14 cellular contexts compared by ENCODE assay signal in the genomic region with DNA sequence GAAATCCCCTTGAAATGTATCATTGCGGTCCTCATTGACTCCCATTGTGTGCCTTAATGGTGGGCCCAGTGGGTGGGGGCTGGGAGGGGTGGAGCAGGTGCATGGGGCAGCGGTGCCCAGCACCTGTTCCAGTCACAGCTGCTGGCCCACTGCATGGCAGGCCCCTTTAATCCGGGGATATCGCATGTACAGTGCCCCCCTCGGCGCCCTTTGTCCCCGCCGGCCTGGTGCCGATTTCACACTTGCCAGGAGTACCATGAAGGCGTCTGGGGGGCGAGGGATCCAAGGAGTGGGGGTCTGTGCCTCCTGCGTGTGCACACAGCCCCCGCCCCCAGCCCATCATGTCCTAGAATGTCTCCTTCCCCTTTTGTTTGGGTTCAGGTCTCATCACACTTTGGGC. TPM values are rescaled to one million over a fixed set of nuclear protein-coding genes. Genes with fewer than 3 reads are reported as not detected.
DNase-seq lines count a peak whose midpoint lies in the region; ATAC-seq, FAIRE-seq and TF ChIP-seq lines count a peak whose summit lies in the region.
"Had no signal": no experiment of that assay in that cellular context is flagged by ENCODE, and none has a peak within 500 bp of the region (broad histone marks: within the 10 kb centered on the region; RNA-seq: fewer than 3 reads in every experiment).

No MANE protein-coding gene starts in this region.

- H3K9me3 Mint-ChIP-seq in nephron progenitor cell, result no peaks in the 10 kb centered on the region

- in situ Hi-C loops in KBM-7 (cut with MboI; ENCODE audit: low pct_unique_long_range_greater_than_20kb, low sequenced_read_pairs), result no loop called here

- no peak overlapping the region for H2AFZ ChIP-seq in endothelial cell of umbilical vein (ENCODE audit: low read depth, low read length)

- peak overlapping the region; percentile 3 to 74; a peak in 4 of 6 replicates for H3K27ac ChIP-seq in A549
- no peak overlapping the region for H3K27ac ChIP-seq in HUES6 (ENCODE audit: low read depth, low read length)
- H3K27ac ChIP-seq in endothelial cell of umbilical vein (ENCODE audit: insufficient read depth, low read depth, low read length), result peak overlapping the region; percentile 4
- H3K27ac ChIP-seq in dorsolateral prefrontal cortex, result no peak overlapping the region
- H3K27ac ChIP-seq: body of pancreas had no signal

- H3K9me3 ChIP-seq in A549 (no peaks in the 10 kb centered on the region), HUES6 (ENCODE audit: control insufficient read depth, insufficient read depth, low read depth, low read length) (no peaks in the 10 kb centered on the region), endothelial cell of umbilical vein (replicated peaks; ENCODE audit: control insufficient read depth, insufficient read depth, low read length) (no peaks in the 10 kb centered on the region)
- H3K9me3 ChIP-seq: body of pancreas had no signal

- peaks cover 56% of the 10 kb centered on the region for H3K79me2 ChIP-seq in endothelial cell of umbilical vein (ENCODE audit: control insufficient read depth, insufficient read depth, low read length)

- H3K27me3 Mint-ChIP-seq in nephron progenitor cell (ENCODE audit: low read depth, poor library complexity), result peaks cover 5% of the 10 kb centered on the region

- WGBS in A549 (ENCODE audit: missing lambda C conversion rate), result 90% methylated on average over 12 of the region's 13 CpGs

- H3K9ac ChIP-seq in HUES6 (ENCODE audit: low read length) (peak overlapping the region; percentile 37), endothelial cell of umbilical vein (replicated peaks; ENCODE audit: extremely low read depth, insufficient read depth, low read length) (peak overlapping the region; percentile 31)

- H3K9me1 ChIP-seq in endothelial cell of umbilical vein (replicated peaks; ENCODE audit: control insufficient read depth, extremely low read depth, insufficient read depth, low read length), result no peaks in the 10 kb centered on the region

- H3K27ac Mint-ChIP-seq in nephron progenitor cell, result no peak overlapping the region

- peaks cover 7% of the 10 kb centered on the region for H3K36me3 Mint-ChIP-seq in nephron progenitor cell (ENCODE audit: low read depth)

- POLR2A ChIA-PET in A549 (lab: Yijun Ruan, JAX) (no interaction called here), endothelial cell of umbilical vein (lab: Charles Lee) (interaction anchor here (0.5 to 5.6 kb wide), 2 partner anchors 84 to 121 kb away, joined by 3 to 34 read pairs; no protein-coding TSS in a partner anchor)

- FAIRE-seq in A549 (lab: Jason Lieb, UNC) (no peak), endothelial cell of umbilical vein (lab: Jason Lieb, UNC) (no peak)

- peaks cover 95% of the 10 kb centered on the region for H3K4me1 Mint-ChIP-seq in nephron progenitor cell

- H3K27me3 ChIP-seq in HUES6 (ENCODE audit: control insufficient read depth, insufficient read depth, low read length), result peaks cover 18% of the 10 kb centered on the region
- no peaks in the 10 kb centered on the region for H3K27me3 ChIP-seq in endothelial cell of umbilical vein (ENCODE audit: control insufficient read depth in 2 of 2, insufficient read depth in 2 of 2, low read length in 2 of 2)
- no peaks in the 10 kb centered on the region for H3K27me3 ChIP-seq in dorsolateral prefrontal cortex
- H3K27me3 ChIP-seq: body of pancreas had no signal

- CTCF ChIA-PET in A549 (lab: Yijun Ruan, JAX) (interaction anchor here (1.0 to 28.4 kb wide), 3 partner anchors 14 to 103 kb away, joined by 3 to 1049 read pairs (median 4); no protein-coding TSS in a partner anchor), endothelial cell of umbilical vein (lab: Charles Lee) (interaction anchor here (1.1 to 23.6 kb wide), 2 partner anchors 82 to 100 kb away, joined by 4 to 1187 read pairs; no protein-coding TSS in a partner anchor)

- dilution Hi-C loops in endothelial cell of umbilical vein (cut with MboI; ENCODE audit: extremely low pct_ligation_motif_present, low sequenced_read_pairs), result no loop called here

- no peak for TF ChIP-seq RAD21 in A549 (conservative IDR thresholded peaks at IDR 0.05 in 1 of 2, IDR thresholded peaks at IDR 0.05 in 1 of 2)

- intact Hi-C loops in endothelial cell of umbilical vein (cut with micrococcal nuclease) (loop anchor here (10.0 kb wide), 1 partner anchor 479 kb away; no protein-coding TSS in a partner anchor), dorsolateral prefrontal cortex (cut with DNase I) (loop anchor here in 1 of 2 donors (10.0 kb wide), 1 partner anchor 179 kb away; no protein-coding TSS in a partner anchor)

- H3K4me1 ChIP-seq in A549, result peaks cover 76% of the 10 kb centered on the region
- H3K4me1 ChIP-seq in HUES6 (ENCODE audit: control insufficient read depth, insufficient read depth, low read length), result peaks cover 85% of the 10 kb centered on the region
- H3K4me1 ChIP-seq in endothelial cell of umbilical vein (ENCODE audit: control insufficient read depth, extremely low read depth, insufficient read depth, low read length), result peaks cover 75% of the 10 kb centered on the region

- TF ChIP-seq CTCF in A549 (IDR thresholded peaks at IDR 0.05) (no peak), endothelial cell of umbilical vein (IDR thresholded peaks at IDR 0.05; ENCODE audit: extremely low read depth in 1 of 2, insufficient read depth in 1 of 2, low read depth in 1 of 2, low read length in 2 of 2) (no peak), nephron progenitor cell (IDR thresholded peaks at IDR 0.05) (no peak), dorsolateral prefrontal cortex (IDR thresholded peaks at IDR 0.05 in 54 of 56, conservative IDR thresholded peaks at IDR 0.05 in 2 of 56; ENCODE audit: low read depth in 1 of 56, partially characterized antibody in 56 of 56) (no peak)

- H3K36me3 ChIP-seq in HUES6 (ENCODE audit: control insufficient read depth, insufficient read depth, low read length), result peaks cover 35% of the 10 kb centered on the region
- peaks cover 8 to 12% of the 10 kb centered on the region in 2 experiments for H3K36me3 ChIP-seq in endothelial cell of umbilical vein (ENCODE audit: control insufficient read depth in 2 of 2, extremely low read depth in 1 of 2, insufficient read depth in 2 of 2, low read length in 2 of 2)

- TF ChIP-seq POLR2A in A549 (IDR thresholded peaks at IDR 0.05; ENCODE audit: low read length) (no peak), endothelial cell of umbilical vein (IDR thresholded peaks at IDR 0.05; ENCODE audit: low read depth, low read length) (no peak)

- no peak for TF ChIP-seq EP300 in A549 (IDR thresholded peaks at IDR 0.05)

- DNase-seq in A549 (ENCODE audit: low read depth in 1 of 2, low spot score in 1 of 2) (no peak), endothelial cell of umbilical vein (ENCODE audit: low read depth, low spot score) (no peak), nephron progenitor cell (no peak), dorsolateral prefrontal cortex (no peak), KBM-7 (no peak), EL (no peak)
- no peak for DNase-seq in stimulated activated CD4-positive, alpha-beta T cell treated with anti-CD3 and anti-CD28 coated beads, Interleukin-1b, Interleukin-23, amount 100 ng/mL, for 48 hours
- DNase-seq: AML-193, body of pancreas, NCI-H1417 treated with DMSO at 0.1 percent for 48 hours, NCI-H774 had no signal

- peak overlapping the region; percentile 69 for H3K4me3 ChIP-seq in A549
- peak overlapping the region; percentile 91; the same call in 1 of the 2 replicates for H3K4me3 ChIP-seq in HUES6 (ENCODE audit: low read depth, low read length)
- H3K4me3 ChIP-seq in endothelial cell of umbilical vein (replicated peaks in 1 of 3; ENCODE audit: insufficient read depth in 1 of 3, low read depth in 1 of 3, low read length in 3 of 3), result peak overlapping the region; percentile 13 to 89 (median 49)
- peak overlapping the region in 6 of 59 donors; percentile 2 to 71 (median 20) for H3K4me3 ChIP-seq in dorsolateral prefrontal cortex
- H3K4me3 ChIP-seq: body of pancreas, HAP-1 had no signal

- peak overlapping the region; percentile 95 for H3K4me2 ChIP-seq in A549
- peak overlapping the region; percentile 77 for H3K4me2 ChIP-seq in endothelial cell of umbilical vein (ENCODE audit: insufficient read depth, low read length)

- no TSS peak for BruUV-seq in endothelial cell of umbilical vein (replicated peaks; lab: Mats Ljungman, UMichigan)

- H4K20me1 ChIP-seq in endothelial cell of umbilical vein (replicated peaks; ENCODE audit: control insufficient read depth, extremely low read depth, insufficient read depth, low read length), result no peaks in the 10 kb centered on the region

- H3K4me3 Mint-ChIP-seq in nephron progenitor cell, result peak overlapping the region; percentile 97

- no peak for ATAC-seq in A549
- ATAC-seq: activated CD4-positive, CD25-positive, alpha-beta regulatory T cell treated with anti-CD3 and anti-CD28 coated beads, Interleukin-2, amount 50 U/mL, for 24 hours; body of pancreas had no signal

RNA-seq across cellular contexts. Expression of gene SNAI1, which starts 2.8 kb away (rescaled TPM):
- polyA plus RNA-seq in A549 (2011; rRNA removed) (7.0 and 7.2 TPM in 2 replicates), A549 (2017; fragmentation: RNase III; extraction: RNeasy Plus Mini Kit Qiagen cat#74134 plus additional on column Dnase treatment) (8.0 to 11.1 TPM (median 10.7 TPM) in 3 replicates), endothelial cell of umbilical vein (10.8 and 11.5 TPM in 2 replicates)
- polyA plus RNA-seq in A549 (2012; cell fraction: cytosol; rRNA removed), result 14.0 and 21.4 TPM in 2 replicates
- 22.7 and 28.4 TPM in 2 replicates for polyA plus RNA-seq in A549 (2012; cell fraction: nucleus; rRNA removed)
- polyA minus RNA-seq in A549 (2011; rRNA and poly(A)+ RNA removed), result 3.8 and 6.0 TPM in 2 replicates
- total RNA-seq in endothelial cell of umbilical vein (13.4 and 14.5 TPM in 2 replicates), dorsolateral prefrontal cortex (1 to 10 TPM in 105 of 120 experiments, under 1 TPM in 14, not detected in 1; 0.39 to 6.9 (median 1.8) TPM)
- polyA plus RNA-seq in endothelial cell of umbilical vein (2011; cell fraction: cytosol; rRNA removed), result 7.7 and 9.9 TPM in 2 replicates
- polyA plus RNA-seq in endothelial cell of umbilical vein (2011; cell fraction: nucleus; rRNA removed), result 12.2 and 20.4 TPM in 2 replicates
- 18.2 and 24.7 TPM in 2 replicates for polyA plus RNA-seq in endothelial cell of umbilical vein (2012)
- 3.4 and 6.5 TPM in 2 replicates for polyA minus RNA-seq in endothelial cell of umbilical vein
- 7.0 TPM for polyA minus RNA-seq in endothelial cell of umbilical vein (2011; cell fraction: cytosol; rRNA and poly(A)+ RNA removed)
- 8.3 and 18.7 TPM in 2 replicates for polyA minus RNA-seq in endothelial cell of umbilical vein (2011; cell fraction: nucleus; rRNA and poly(A)+ RNA removed)

RNA-seq across cellular contexts. Expression of gene RNF114, which starts 49.4 kb away (rescaled TPM):
- polyA plus RNA-seq in A549 (2011; rRNA removed), result 44.8 and 67.8 TPM in 2 replicates
- polyA plus RNA-seq in A549 (2012; cell fraction: cytosol; rRNA removed), result 68.9 and 80.2 TPM in 2 replicates
- polyA plus RNA-seq in A549 (2012; cell fraction: nucleus; rRNA removed), result 101 and 123 TPM in 2 replicates
- polyA plus RNA-seq in A549 (2017; fragmentation: RNase III; extraction: RNeasy Plus Mini Kit Qiagen cat#74134 plus additional on column Dnase treatment), result 43.1 to 47.0 TPM (median 44.0 TPM) in 3 replicates
- 42.6 and 51.8 TPM in 2 replicates for polyA minus RNA-seq in A549 (2011; rRNA and poly(A)+ RNA removed)
- total RNA-seq in endothelial cell of umbilical vein, result 41.6 and 45.8 TPM in 2 replicates
- polyA plus RNA-seq in endothelial cell of umbilical vein, result 54.6 and 81.7 TPM in 2 replicates
- polyA plus RNA-seq in endothelial cell of umbilical vein (2011; cell fraction: cytosol; rRNA removed), result 64.5 and 65.3 TPM in 2 replicates
- polyA plus RNA-seq in endothelial cell of umbilical vein (2011; cell fraction: nucleus; rRNA removed), result 40.6 and 46.7 TPM in 2 replicates
- 40.9 and 47.7 TPM in 2 replicates for polyA plus RNA-seq in endothelial cell of umbilical vein (2012)
- 31.3 and 52.3 TPM in 2 replicates for polyA minus RNA-seq in endothelial cell of umbilical vein
- 47.8 TPM for polyA minus RNA-seq in endothelial cell of umbilical vein (2011; cell fraction: cytosol; rRNA and poly(A)+ RNA removed)
- polyA minus RNA-seq in endothelial cell of umbilical vein (2011; cell fraction: nucleus; rRNA and poly(A)+ RNA removed), result 17.7 and 29.7 TPM in 2 replicates
- total RNA-seq in dorsolateral prefrontal cortex, result 10 to 100 TPM; 47.5 to 93.9 (median 61.7) TPM

Comparison
In these comparisons a context has a peak if more than half of its experiments do, and no peak if none do; other contexts are left out.
1. H3K27ac ChIP-seq: peak in A549 (2 of 2) and endothelial cell of umbilical vein (single experiment); none in HUES6 (single experiment) and dorsolateral prefrontal cortex (0 of 59).